In genomic region chr17:39002991-39003715, GRCh38 we compare ENCODE assay signal across 8 cellular contexts. TPM values are rescaled to one million over a fixed set of nuclear protein-coding genes. Genes with fewer than 3 reads are reported as not detected.
DNase-seq lines count a peak whose midpoint lies in the region; ATAC-seq and TF ChIP-seq lines count a peak whose summit lies in the region.

No MANE protein-coding gene starts in this region.

- H3K9me3 Mint-ChIP-seq in CD4-positive, alpha-beta T cell, result peaks cover 2% of the 10 kb centered on the region

- no peaks in the 10 kb centered on the region for H3K9me3 ChIP-seq in CD4-positive, alpha-beta T cell (ENCODE audit: control insufficient read depth, low read length)
- H3K9me3 ChIP-seq in esophagus squamous epithelium, result no peaks in the 10 kb centered on the region

- ATAC-seq in CD4-positive, alpha-beta T cell (ENCODE audit: poor library complexity), result peak; percentile 98
- no peak for ATAC-seq in GM18519 (IDR thresholded peaks at IDR 0.05; ENCODE audit: low FRiP score, unreplicated experiment)
- ATAC-seq in GM21367 (IDR thresholded peaks at IDR 0.05; ENCODE audit: unreplicated experiment), result no peak

- peak overlapping the region; percentile 22 for H3K4me3 Mint-ChIP-seq in CD4-positive, alpha-beta T cell

- H3K36me3 Mint-ChIP-seq in CD4-positive, alpha-beta T cell (ENCODE audit: low read depth), result no peaks in the 10 kb centered on the region

- H3K27me3 Mint-ChIP-seq in CD4-positive, alpha-beta T cell, result no peaks in the 10 kb centered on the region

- H3K4me1 Mint-ChIP-seq in CD4-positive, alpha-beta T cell (ENCODE audit: low read depth), result peaks cover 33% of the 10 kb centered on the region

- H3K27ac ChIP-seq in CD4-positive, alpha-beta T cell (ENCODE audit: low read depth, low read length), result no peak overlapping the region
- H3K27ac ChIP-seq in esophagus squamous epithelium, result peak overlapping the region; percentile 67 to 91 (median 83)

- peak overlapping the region in 1 of 4 donors; percentile 39 for H3K4me3 ChIP-seq in esophagus squamous epithelium

- intact Hi-C loops in CD4-positive, alpha-beta T cell (cut with DNase I, micrococcal nuclease), result no loop called here
- intact Hi-C loops in esophagus squamous epithelium (cut with DNase I) (no loop called here), posterior vena cava (cut with DNase I) (no loop called here)

- H3K27me3 ChIP-seq in CD4-positive, alpha-beta T cell (ENCODE audit: control insufficient read depth, insufficient read depth, low read length), result no peaks in the 10 kb centered on the region
- H3K27me3 ChIP-seq in esophagus squamous epithelium, result no peaks in the 10 kb centered on the region

- peak; percentile 15 to 55 (median 37) for DNase-seq in CD4-positive, alpha-beta T cell
- DNase-seq in activated CD8-positive, alpha-beta memory T cell treated with anti-CD3 and anti-CD28 coated beads, Interleukin-2, amount 50 U/mL, for 1 hour (ENCODE audit: extremely low read depth), result peak; percentile 8
- DNase-seq in esophagus squamous epithelium (lab: John Stamatoyannopoulos, UW) (no peak), posterior vena cava (ENCODE audit: low spot score) (peak; percentile 96), GF-D8 (lab: John Stamatoyannopoulos, UW) (no peak), HUDEP-2 (lab: John Stamatoyannopoulos, UW; ENCODE audit: unreplicated experiment in 76 of 76) (no peak)

- peaks cover 16 to 48% (median 28%) of the 10 kb centered on the region in 3 donors for H3K4me1 ChIP-seq in esophagus squamous epithelium

- TF ChIP-seq POLR2A in esophagus squamous epithelium (IDR thresholded peaks at IDR 0.05), result no peak

- WGBS in esophagus squamous epithelium, 2 donors, result 57 to 59% methylated on average over 16 of the region's 16 CpGs

- H3K36me3 ChIP-seq in esophagus squamous epithelium, result no peaks in the 10 kb centered on the region

- no peak for TF ChIP-seq CTCF in CD4-positive, alpha-beta T cell (IDR thresholded peaks at IDR 0.05)
- no peak for TF ChIP-seq CTCF in esophagus squamous epithelium (IDR thresholded peaks at IDR 0.05)

- CTCF ChIA-PET in CD4-positive, alpha-beta T cell (lab: Charles Lee), result interaction anchor here (1.0 kb wide), 1 partner anchor 20 kb away, joined by 3 read pairs; no protein-coding TSS in a partner anchor

- POLR2A ChIA-PET in CD4-positive, alpha-beta T cell (lab: Charles Lee), result interaction anchor here (1.0 to 1.5 kb wide), 3 partner anchors 14 to 20 kb away, joined by 4 to 6 read pairs (median 5); no protein-coding TSS in a partner anchor

- H3K27ac Mint-ChIP-seq in CD4-positive, alpha-beta T cell, result peak overlapping the region; percentile 74

RNA-seq across cellular contexts. Expression of gene FBXO47, which starts 36.0 kb away (rescaled TPM):
- total RNA-seq in CD4-positive, alpha-beta T cell, result not detected
- total RNA-seq in esophagus squamous epithelium, result not detected
- not detected for total RNA-seq in posterior vena cava

Comparison
In these comparisons a context has a peak if more than half of its experiments do, and no peak if none do; other contexts are left out.
1. DNase-seq: peak in CD4-positive, alpha-beta T cell (10 of 10), activated CD8-positive, alpha-beta memory T cell treated with anti-CD3 and anti-CD28 coated beads, Interleukin-2, amount 50 U/mL, for 1 hour (single experiment) and posterior vena cava (single experiment); none in esophagus squamous epithelium (single experiment), GF-D8 (single experiment) and HUDEP-2 (0 of 76).